Comparison of ENCODE assay signal across 23 cellular contexts in the genomic region with DNA sequence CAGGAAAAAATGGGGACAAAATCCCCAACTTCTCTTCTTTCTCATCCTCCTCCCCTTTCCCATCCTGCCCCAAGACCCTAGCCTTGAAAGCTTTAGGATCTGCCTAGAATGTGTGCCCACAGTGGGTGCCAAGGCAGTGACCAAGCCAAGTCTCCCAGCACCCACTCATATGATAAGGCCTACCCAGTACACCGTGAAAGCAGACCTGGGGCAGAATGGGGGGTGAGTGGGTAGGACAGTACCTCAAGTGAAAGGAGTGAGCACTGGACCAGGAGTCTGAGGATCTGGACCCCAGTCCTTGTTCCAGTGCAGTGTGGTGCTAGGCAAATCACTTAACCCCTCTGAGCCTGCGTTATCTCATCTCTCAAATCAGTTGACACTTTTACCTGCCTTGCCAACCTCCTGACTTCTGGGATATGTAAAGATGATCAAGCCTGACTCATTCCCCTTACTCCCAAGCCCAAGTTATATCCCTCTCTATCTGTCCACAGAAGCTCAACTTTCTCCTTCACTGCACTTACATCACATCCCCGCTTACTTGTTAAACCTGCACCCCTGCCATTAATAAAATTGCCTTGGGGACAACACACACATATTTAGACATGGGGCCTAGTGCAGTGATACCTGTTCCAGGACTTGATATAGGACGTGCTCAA.
"Had no signal": no experiment of that assay in that cellular context is flagged by ENCODE, and none has a peak within 500 bp of the region (broad histone marks: within the 10 kb centered on the region; RNA-seq: fewer than 3 reads in every experiment).

No MANE protein-coding gene starts in this region.

- H3K4me3 Mint-ChIP-seq: activated CD4-positive, alpha-beta memory T cell treated with anti-CD3 and anti-CD28 coated beads, Interleukin-2, amount 10 ng/mL, durations not matched to agents 7 days and 5 days; activated naive CD4-positive, alpha-beta T cell treated with anti-CD3 and anti-CD28 coated beads, Interleukin-2, amount 50 U/mL, for 24 hours; activated T-helper 1 cell treated with anti-CD3 and anti-CD28 coated beads, Interleukin-12 subunit alpha, Interleukin-12 subunit beta, Interleukin-2, Interleukin-4 antibody, amounts not matched to agents 30 ng/mL and 10 ng/mL and 1 ng/mL, durations not matched to agents 14 hours and 24 hours and 36 hours; natural killer cell treated with Interleukin-12 subunit alpha and Interleukin-12 subunit beta and Interleukin-15 and Interleukin-18, amount 100 ng/mL, for 72 hours; stimulated activated naive CD8-positive, alpha-beta T cell treated with anti-CD3 and anti-CD28 coated beads, Interleukin-15, amount 100 ng/mL, for 72 hours; T-helper 17 cell had no signal

- H3K36me3 Mint-ChIP-seq: activated naive CD4-positive, alpha-beta T cell treated with anti-CD3 and anti-CD28 coated beads, Interleukin-2, amount 50 U/mL, for 24 hours had no signal

- H3K27ac Mint-ChIP-seq: activated CD4-positive, alpha-beta memory T cell treated with anti-CD3 and anti-CD28 coated beads, Interleukin-2, amount 10 ng/mL, durations not matched to agents 7 days and 5 days; activated naive CD4-positive, alpha-beta T cell treated with anti-CD3 and anti-CD28 coated beads, Interleukin-2, amount 50 U/mL, for 24 hours; activated T-helper 1 cell treated with anti-CD3 and anti-CD28 coated beads, Interleukin-12 subunit alpha, Interleukin-12 subunit beta, Interleukin-2, Interleukin-4 antibody, amounts not matched to agents 30 ng/mL and 10 ng/mL and 1 ng/mL, durations not matched to agents 14 hours and 24 hours and 36 hours; T-helper 17 cell had no signal

- H3K4me3 ChIP-seq: adrenal gland, ascending aorta, left ventricle myocardium inferior, right lobe of liver, skin epidermis, tibial artery had no signal

- ATAC-seq: foreskin keratinocyte, right lobe of liver, T-helper 17 cell had no signal

- H3K36me3 ChIP-seq: adrenal gland, ascending aorta, brain microvascular endothelial cell, left ventricle myocardium inferior, right lobe of liver, tibial artery had no signal

- H2AFZ ChIP-seq: parathyroid adenoma had no signal

- H3K4me1 Mint-ChIP-seq: T-helper 17 cell had no signal

- H3K4me1 ChIP-seq: ascending aorta, foreskin keratinocyte, left ventricle myocardium inferior, parathyroid adenoma, right lobe of liver, tibial artery had no signal

- H3K27me3 ChIP-seq: adrenal gland, ascending aorta, brain microvascular endothelial cell, foreskin keratinocyte, right lobe of liver, tibial artery had no signal

- H3K9ac ChIP-seq: parathyroid adenoma had no signal

- H3K27me3 Mint-ChIP-seq: activated naive CD4-positive, alpha-beta T cell treated with anti-CD3 and anti-CD28 coated beads, Interleukin-2, amount 50 U/mL, for 24 hours; stimulated activated naive CD8-positive, alpha-beta T cell treated with anti-CD3 and anti-CD28 coated beads, Interleukin-15, amount 100 ng/mL, for 72 hours had no signal

- DNase-seq: activated CD4-positive, alpha-beta memory T cell treated with anti-CD3 and anti-CD28 coated beads, Interleukin-2, amount 10 ng/mL, durations not matched to agents 7 days and 5 days; activated CD4-positive, alpha-beta T cell treated with anti-CD3 and anti-CD28 coated beads for 48 hours; activated CD4-positive, CD25-positive, alpha-beta regulatory T cell; activated gamma-delta T cell; adrenal gland; brain microvascular endothelial cell; cerebellar nuclear complex; cortex of kidney; kidney glomerular epithelial cell; left ventricle myocardium inferior; nucleus accumbens; right lobe of liver; stimulated activated CD4-positive, alpha-beta T cell treated with anti-CD3 and anti-CD28 coated beads, Interleukin-1b, Interleukin-23, amount 100 ng/mL, for 48 hours; stimulated activated naive CD8-positive, alpha-beta T cell treated with anti-CD3 and anti-CD28 coated beads, Interleukin-15, amount 100 ng/mL, for 72 hours; T-helper 17 cell; tibial artery had no signal

- H3K9me3 Mint-ChIP-seq: activated naive CD4-positive, alpha-beta T cell treated with anti-CD3 and anti-CD28 coated beads, Interleukin-2, amount 50 U/mL, for 24 hours; natural killer cell treated with Interleukin-12 subunit alpha and Interleukin-12 subunit beta and Interleukin-15 and Interleukin-18, amount 100 ng/mL, for 72 hours had no signal

- H3K27ac ChIP-seq: ascending aorta, brain microvascular endothelial cell, foreskin keratinocyte, left ventricle myocardium inferior, parathyroid adenoma, right lobe of liver, skin epidermis, tibial artery had no signal

- H3K9me3 ChIP-seq: adrenal gland, ascending aorta, left ventricle myocardium inferior, right lobe of liver, tibial artery had no signal
